1 cellular context compared by ENCODE assay signal in genomic region chr3:184750684-184751083, GRCh38.
TF ChIP-seq lines count a peak whose summit lies in the region.

No MANE protein-coding gene starts in this region.

TF ChIP-seq in H1, 55 proteins besides CTCF, POLR2A, EP300 and RAD21 (continued from another document):
- TF ChIP-seq YY1 (IDR thresholded peaks at IDR 0.05; ENCODE audit: low read depth, low read length) (no peak), TCF12 (IDR thresholded peaks at IDR 0.05; ENCODE audit: low read depth, low read length) (no peak), SRF (IDR thresholded peaks at IDR 0.05; ENCODE audit: low read depth, low read length) (no peak), JUND (IDR thresholded peaks at IDR 0.05; ENCODE audit: low read length) (no peak)
